In genomic region chr12:6228535-6229223, GRCh38 we compare ENCODE assay signal across 12 cellular contexts. TPM values are rescaled to one million over a fixed set of nuclear protein-coding genes. Genes with fewer than 3 reads are reported as not detected.
A peak's percentile ranks its signal among the peaks of the same experiment; 100 is the strongest.
DNase-seq lines count a peak whose midpoint lies in the region; ATAC-seq and TF ChIP-seq lines count a peak whose summit lies in the region.
"Had no signal": no experiment of that assay in that cellular context is flagged by ENCODE, and none has a peak within 500 bp of the region (broad histone marks: within the 10 kb centered on the region; RNA-seq: fewer than 3 reads in every experiment).

No MANE protein-coding gene starts in this region.

- H3K4me1 ChIP-seq in fibroblast of lung (ENCODE audit: control insufficient read depth, extremely low read depth, insufficient read depth, low read length) (peaks cover 42% of the 10 kb centered on the region), parathyroid adenoma (peaks cover 95% of the 10 kb centered on the region)

- ATAC-seq in GM18505 (IDR thresholded peaks at IDR 0.05; ENCODE audit: unreplicated experiment): no peak
- ATAC-seq: Panc1 had no signal

- H3K36me3 ChIP-seq in fibroblast of lung (ENCODE audit: control insufficient read depth, insufficient read depth, low read length) (peaks cover 13% of the 10 kb centered on the region), parathyroid adenoma (ENCODE audit: control insufficient read depth, insufficient read depth, low read length) (no peaks in the 10 kb centered on the region)

- H3K27ac ChIP-seq in 22Rv1 (peak overlapping the region; percentile 99), RWPE1 (peak overlapping the region; percentile 97), fibroblast of lung (ENCODE audit: insufficient read depth, low read length) (peak overlapping the region; percentile 83), parathyroid adenoma (peak overlapping the region; percentile 99)

- TF ChIP-seq CTCF in 22Rv1 (IDR thresholded peaks at IDR 0.05): no peak
- TF ChIP-seq CTCF in RWPE1 (conservative IDR thresholded peaks at IDR 0.05; ENCODE audit: low read depth): no peak
- TF ChIP-seq CTCF in fibroblast of lung (conservative IDR thresholded peaks at IDR 0.05 in 1 of 2, IDR thresholded peaks at IDR 0.05 in 1 of 2; ENCODE audit: low read depth in 1 of 2, low read length in 2 of 2): no peak
- TF ChIP-seq CTCF in parathyroid adenoma (IDR thresholded peaks at IDR 0.05): no peak

- no peak for DNase-seq in RWPE1 (ENCODE audit: low spot score)
- DNase-seq in fibroblast of lung (ENCODE audit: low read depth in 2 of 2): peak in 1 of 2 donors; percentile 62
- DNase-seq in SHP77 treated with DMSO at 0.1 percent for 48 hours (lab: John Stamatoyannopoulos, UW): no peak
- DNase-seq in mesenteric fat pad (ENCODE audit: low spot score): no peak
- DNase-seq in activated effector memory CD4-positive, alpha-beta T cell treated with anti-CD3 and anti-CD28 coated beads, Interleukin-2, amount 50 U/mL, for 16 hours: no peak
- DNase-seq: activated CD4-positive, alpha-beta T cell treated with anti-CD3 and anti-CD28 coated beads for 4 hours; NCI-H2081; stimulated activated CD4-positive, alpha-beta T cell treated with anti-CD3 and anti-CD28 coated beads, Interleukin-1b, Interleukin-23, amount 100 ng/mL, for 48 hours had no signal

- H3K79me2 ChIP-seq in fibroblast of lung (ENCODE audit: control insufficient read depth, insufficient read depth, low read length): peaks cover 48% of the 10 kb centered on the region
- H3K79me2 ChIP-seq in parathyroid adenoma: peaks cover 50% of the 10 kb centered on the region

- no peaks in the 10 kb centered on the region for H4K20me1 ChIP-seq in fibroblast of lung (ENCODE audit: control insufficient read depth, extremely low read depth, insufficient read depth, low read length)

- CTCF ChIA-PET in RWPE1 (lab: Yijun Ruan, JAX): interaction anchor here (0.6 to 2.2 kb wide), 5 partner anchors 26 to 85 kb away, joined by 3 to 11 read pairs (median 4); no protein-coding TSS in a partner anchor

- no peak overlapping the region for H3K4me3 ChIP-seq in fibroblast of lung (replicated peaks in 1 of 4; ENCODE audit: control extremely low read depth in 1 of 4, insufficient read depth in 1 of 4, low read depth in 3 of 4, low read length in 4 of 4)
- no peak overlapping the region for H3K4me3 ChIP-seq in parathyroid adenoma (ENCODE audit: low read depth, low read length)

- TF ChIP-seq POLR2A in GM18505 (IDR thresholded peaks at IDR 0.05; ENCODE audit: borderline replicate concordance, extremely low read depth, insufficient read depth, insufficient read length): no peak

- H3K27me3 ChIP-seq in fibroblast of lung (ENCODE audit: control insufficient read depth, insufficient read depth, low read length): no peaks in the 10 kb centered on the region
- no peaks in the 10 kb centered on the region for H3K27me3 ChIP-seq in parathyroid adenoma (ENCODE audit: control insufficient read depth, insufficient read depth, low read length)

- no peaks in the 10 kb centered on the region for H3K9me3 ChIP-seq in fibroblast of lung (ENCODE audit: control insufficient read depth, insufficient read depth, low read depth, low read length)
- H3K9me3 ChIP-seq in parathyroid adenoma (ENCODE audit: control insufficient read depth, low read length): no peaks in the 10 kb centered on the region

- no peak overlapping the region for H3K9ac ChIP-seq in fibroblast of lung (ENCODE audit: insufficient read depth, low read length)
- no peak overlapping the region for H3K9ac ChIP-seq in parathyroid adenoma

- POLR2A ChIA-PET in RWPE1 (lab: Yijun Ruan, JAX; ENCODE audit: low non-redundant PET): interaction anchor here (0.6 kb wide), 1 partner anchor 32 kb away, joined by 3 read pairs; no protein-coding TSS in a partner anchor

- no peak overlapping the region for H2AFZ ChIP-seq in fibroblast of lung (ENCODE audit: low read length)
- H2AFZ ChIP-seq in parathyroid adenoma: no peak overlapping the region

- no peak overlapping the region for H3K4me2 ChIP-seq in fibroblast of lung (ENCODE audit: extremely low read depth, insufficient read depth, low read length)
- H3K4me2 ChIP-seq in parathyroid adenoma (ENCODE audit: low read length): no peak overlapping the region

RNA-seq across cellular contexts. Expression of gene CD9, which starts 28.5 kb away (rescaled TPM):
- total RNA-seq in fibroblast of lung (266 and 856 TPM in 2 replicates), mesenteric fat pad (57.7 TPM)
- polyA plus RNA-seq in fibroblast of lung: 520 and 1,081 TPM in 2 replicates
- polyA plus RNA-seq in fibroblast of lung (2012): 290 and 636 TPM in 2 replicates
- polyA minus RNA-seq in fibroblast of lung (ENCODE audit: low replicate concordance): 150 and 262 TPM in 2 replicates
